Comparison of ENCODE assay signal across 20 cellular contexts in the genomic region with DNA sequence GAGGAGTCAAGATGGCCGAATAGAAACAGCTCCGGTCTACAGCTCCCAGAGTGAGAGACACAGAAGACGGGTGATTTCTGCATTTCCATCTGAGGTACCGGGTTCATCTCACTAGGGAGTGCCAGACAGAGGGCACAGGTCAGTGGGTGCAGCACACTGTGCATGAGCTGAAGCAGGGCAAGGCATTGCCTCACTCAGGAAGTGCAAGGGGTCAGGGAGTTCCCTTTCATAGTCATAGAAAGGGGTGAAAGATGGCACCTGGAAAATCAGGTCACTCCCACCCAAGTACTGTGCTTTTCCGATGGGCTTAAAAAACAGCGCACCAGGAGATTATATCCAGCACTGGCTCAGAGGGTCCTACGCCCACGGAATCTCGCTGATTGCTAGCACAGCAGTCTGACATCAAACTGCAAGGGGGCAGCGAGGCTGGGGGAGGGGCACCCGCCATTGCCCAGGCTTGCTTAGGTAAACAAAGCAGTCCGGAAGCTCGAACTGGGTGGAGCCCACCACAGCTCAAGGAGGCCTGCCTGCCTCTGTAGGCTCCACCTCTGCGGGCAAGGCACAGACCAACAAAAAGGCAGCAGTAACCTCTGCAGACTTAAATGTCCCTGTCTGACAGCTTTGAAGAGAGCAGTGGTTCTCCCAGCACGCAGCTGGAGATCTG. TPM values are rescaled to one million over a fixed set of nuclear protein-coding genes. Genes with fewer than 3 reads are reported as not detected.
"Had no signal": no experiment of that assay in that cellular context is flagged by ENCODE, and none has a peak within 500 bp of the region (broad histone marks: within the 10 kb centered on the region; RNA-seq: fewer than 3 reads in every experiment).

No MANE protein-coding gene starts in this region.

RNA-seq across cellular contexts. Expression of gene CHIA, which starts 44.7 kb away (rescaled TPM):
- total RNA-seq: hepatocyte; kidney epithelial cell; left ventricle myocardium inferior; lower leg skin; mesenteric fat pad; mucosa of descending colon; myocyte; naive thymus-derived CD4-positive, alpha-beta T cell; natural killer cell treated with Interleukin-12 subunit alpha and Interleukin-12 subunit beta and Interleukin-15 and Interleukin-18, amount 100 ng/mL, for 72 hours; ovary; progenitor cell of endocrine pancreas; pulmonary artery endothelial cell; renal cortical epithelial cell; right atrium auricular region; right lobe of liver; skeletal muscle tissue; suprapubic skin; thoracic aorta; ureter had no signal
- polyA plus RNA-seq: hepatocyte; naive thymus-derived CD4-positive, alpha-beta T cell; neural cell had no signal
